Comparison of ENCODE assay signal across 1 cellular context in genomic region chr4:174222266-174222872, GRCh38.
TF ChIP-seq lines count a peak whose summit lies in the region.

No MANE protein-coding gene starts in this region.

TF ChIP-seq in GM23338, 12 proteins besides CTCF, POLR2A, EP300 and RAD21 (continued from another document):
- TF ChIP-seq, protein P1, sequence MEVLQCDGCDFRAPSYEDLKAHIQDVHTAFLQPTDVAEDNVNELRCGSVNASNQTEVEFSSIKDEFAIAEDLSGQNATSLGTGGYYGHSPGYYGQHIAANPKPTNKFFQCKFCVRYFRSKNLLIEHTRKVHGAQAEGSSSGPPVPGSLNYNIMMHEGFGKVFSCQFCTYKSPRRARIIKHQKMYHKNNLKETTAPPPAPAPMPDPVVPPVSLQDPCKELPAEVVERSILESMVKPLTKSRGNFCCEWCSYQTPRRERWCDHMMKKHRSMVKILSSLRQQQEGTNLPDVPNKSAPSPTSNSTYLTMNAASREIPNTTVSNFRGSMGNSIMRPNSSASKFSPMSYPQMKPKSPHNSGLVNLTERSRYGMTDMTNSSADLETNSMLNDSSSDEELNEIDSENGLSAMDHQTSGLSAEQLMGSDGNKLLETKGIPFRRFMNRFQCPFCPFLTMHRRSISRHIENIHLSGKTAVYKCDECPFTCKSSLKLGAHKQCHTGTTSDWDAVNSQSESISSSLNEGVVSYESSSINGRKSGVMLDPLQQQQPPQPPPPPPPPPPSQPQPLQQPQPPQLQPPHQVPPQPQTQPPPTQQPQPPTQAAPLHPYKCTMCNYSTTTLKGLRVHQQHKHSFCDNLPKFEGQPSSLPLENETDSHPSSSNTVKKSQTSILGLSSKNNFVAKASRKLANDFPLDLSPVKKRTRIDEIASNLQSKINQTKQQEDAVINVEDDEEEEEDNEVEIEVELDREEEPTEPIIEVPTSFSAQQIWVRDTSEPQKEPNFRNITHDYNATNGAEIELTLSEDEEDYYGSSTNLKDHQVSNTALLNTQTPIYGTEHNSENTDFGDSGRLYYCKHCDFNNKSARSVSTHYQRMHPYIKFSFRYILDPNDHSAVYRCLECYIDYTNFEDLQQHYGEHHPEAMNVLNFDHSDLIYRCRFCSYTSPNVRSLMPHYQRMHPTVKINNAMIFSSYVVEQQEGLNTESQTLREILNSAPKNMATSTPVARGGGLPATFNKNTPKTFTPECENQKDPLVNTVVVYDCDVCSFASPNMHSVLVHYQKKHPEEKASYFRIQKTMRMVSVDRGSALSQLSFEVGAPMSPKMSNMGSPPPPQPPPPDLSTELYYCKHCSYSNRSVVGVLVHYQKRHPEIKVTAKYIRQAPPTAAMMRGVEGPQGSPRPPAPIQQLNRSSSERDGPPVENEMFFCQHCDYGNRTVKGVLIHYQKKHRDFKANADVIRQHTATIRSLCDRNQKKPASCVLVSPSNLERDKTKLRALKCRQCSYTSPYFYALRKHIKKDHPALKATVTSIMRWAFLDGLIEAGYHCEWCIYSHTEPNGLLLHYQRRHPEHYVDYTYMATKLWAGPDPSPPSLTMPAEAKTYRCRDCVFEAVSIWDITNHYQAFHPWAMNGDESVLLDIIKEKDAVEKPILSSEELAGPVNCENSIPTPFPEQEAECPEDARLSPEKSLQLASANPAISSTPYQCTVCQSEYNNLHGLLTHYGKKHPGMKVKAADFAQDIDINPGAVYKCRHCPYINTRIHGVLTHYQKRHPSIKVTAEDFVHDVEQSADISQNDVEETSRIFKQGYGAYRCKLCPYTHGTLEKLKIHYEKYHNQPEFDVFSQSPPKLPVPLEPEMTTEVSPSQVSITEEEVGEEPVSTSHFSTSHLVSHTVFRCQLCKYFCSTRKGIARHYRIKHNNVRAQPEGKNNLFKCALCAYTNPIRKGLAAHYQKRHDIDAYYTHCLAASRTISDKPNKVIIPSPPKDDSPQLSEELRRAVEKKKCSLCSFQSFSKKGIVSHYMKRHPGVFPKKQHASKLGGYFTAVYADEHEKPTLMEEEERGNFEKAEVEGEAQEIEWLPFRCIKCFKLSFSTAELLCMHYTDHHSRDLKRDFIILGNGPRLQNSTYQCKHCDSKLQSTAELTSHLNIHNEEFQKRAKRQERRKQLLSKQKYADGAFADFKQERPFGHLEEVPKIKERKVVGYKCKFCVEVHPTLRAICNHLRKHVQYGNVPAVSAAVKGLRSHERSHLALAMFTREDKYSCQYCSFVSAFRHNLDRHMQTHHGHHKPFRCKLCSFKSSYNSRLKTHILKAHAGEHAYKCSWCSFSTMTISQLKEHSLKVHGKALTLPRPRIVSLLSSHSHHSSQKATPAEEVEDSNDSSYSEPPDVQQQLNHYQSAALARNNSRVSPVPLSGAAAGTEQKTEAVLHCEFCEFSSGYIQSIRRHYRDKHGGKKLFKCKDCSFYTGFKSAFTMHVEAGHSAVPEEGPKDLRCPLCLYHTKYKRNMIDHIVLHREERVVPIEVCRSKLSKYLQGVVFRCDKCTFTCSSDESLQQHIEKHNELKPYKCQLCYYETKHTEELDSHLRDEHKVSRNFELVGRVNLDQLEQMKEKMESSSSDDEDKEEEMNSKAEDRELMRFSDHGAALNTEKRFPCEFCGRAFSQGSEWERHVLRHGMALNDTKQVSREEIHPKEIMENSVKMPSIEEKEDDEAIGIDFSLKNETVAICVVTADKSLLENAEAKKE (CRISPR knock-in tag; IDR thresholded peaks at IDR 0.05), result no peak
- TF ChIP-seq EZH2 (IDR thresholded peaks at IDR 0.05; ENCODE audit: low read depth, unreplicated experiment), result no peak
